ENCODE assay signal across 19 cellular contexts in genomic region chr5:52772668-52773067, GRCh38. TPM values are rescaled to one million over a fixed set of nuclear protein-coding genes. Genes with fewer than 3 reads are reported as not detected.
DNase-seq lines count a peak whose midpoint lies in the region; ATAC-seq and TF ChIP-seq lines count a peak whose summit lies in the region.
"Had no signal": no experiment of that assay in that cellular context is flagged by ENCODE, and none has a peak within 500 bp of the region (broad histone marks: within the 10 kb centered on the region; RNA-seq: fewer than 3 reads in every experiment).

No MANE protein-coding gene starts in this region.

- H3K27ac ChIP-seq in CD8-positive, alpha-beta T cell (ENCODE audit: low read depth, low read length) = no peak overlapping the region

- peaks cover 75% of the 10 kb centered on the region for H3K4me1 Mint-ChIP-seq in activated CD8-positive, alpha-beta memory T cell treated with anti-CD3 and anti-CD28 coated beads, Interleukin-2, amount 10 ng/mL, durations not matched to agents 7 days and 5 days
- peaks cover 64% of the 10 kb centered on the region for H3K4me1 Mint-ChIP-seq in CD8-positive, alpha-beta T cell (ENCODE audit: low read depth)
- H3K4me1 Mint-ChIP-seq in T-cell = peaks cover 51 to 66% (median 51%) of the 10 kb centered on the region in 3 donors

- H3K27ac Mint-ChIP-seq in activated CD8-positive, alpha-beta memory T cell treated with anti-CD3 and anti-CD28 coated beads, Interleukin-2, amount 10 ng/mL, durations not matched to agents 7 days and 5 days = peak overlapping the region; percentile 91
- peak overlapping the region; percentile 12 for H3K27ac Mint-ChIP-seq in CD8-positive, alpha-beta T cell
- H3K27ac Mint-ChIP-seq in T-cell = peak overlapping the region; percentile 73 to 81
- H3K27ac Mint-ChIP-seq: CD4-positive, CD25-positive, alpha-beta regulatory T cell had no signal

- peaks cover 3% of the 10 kb centered on the region for H3K27me3 Mint-ChIP-seq in activated CD8-positive, alpha-beta memory T cell treated with anti-CD3 and anti-CD28 coated beads, Interleukin-2, amount 10 ng/mL, durations not matched to agents 7 days and 5 days
- no peaks in the 10 kb centered on the region for H3K27me3 Mint-ChIP-seq in CD8-positive, alpha-beta T cell (ENCODE audit: low read depth)
- H3K27me3 Mint-ChIP-seq in T-cell = no peaks in the 10 kb centered on the region

- no peak overlapping the region for H3K4me3 Mint-ChIP-seq in activated CD8-positive, alpha-beta memory T cell treated with anti-CD3 and anti-CD28 coated beads, Interleukin-2, amount 10 ng/mL, durations not matched to agents 7 days and 5 days
- H3K4me3 Mint-ChIP-seq in CD8-positive, alpha-beta T cell = no peak overlapping the region
- peak overlapping the region in 1 of 3 donors; percentile 26 for H3K4me3 Mint-ChIP-seq in T-cell
- H3K4me3 Mint-ChIP-seq: CD4-positive, CD25-positive, alpha-beta regulatory T cell had no signal

- DNase-seq in activated CD8-positive, alpha-beta memory T cell treated with anti-CD3 and anti-CD28 coated beads, Interleukin-2, amount 10 ng/mL, durations not matched to agents 7 days and 5 days = no peak
- DNase-seq in activated CD8-positive, alpha-beta memory T cell treated with anti-CD3 and anti-CD28 coated beads, Interleukin-2, amount 50 U/mL, for 48 hours = no peak
- DNase-seq in CD8-positive, alpha-beta T cell = no peak
- DNase-seq in T-cell (no peak), left lobe of liver (ENCODE audit: low spot score) (no peak)
- DNase-seq in activated CD4-positive, CD25-positive, alpha-beta regulatory T cell treated with anti-CD3 and anti-CD28 coated beads, Interleukin-2, amount 50 U/mL, for 72 hours = no peak
- DNase-seq: BE2C; CD4-positive, CD25-positive, alpha-beta regulatory T cell; DMS153; GF-D8; NCI-H1105 treated with DMSO at 0.1 percent for 48 hours; NCI-H1694; NCI-H2081 treated with DMSO at 0.1 percent for 48 hours; NCI-H748 treated with DMSO at 0.1 percent for 48 hours; NK-92 treated with Interleukin-12 subunit alpha and Interleukin-12 subunit beta, amount 100 ng/mL, for 24 hours; Right ventricle myocardium superior had no signal

- peaks cover 17% of the 10 kb centered on the region for H3K36me3 Mint-ChIP-seq in activated CD8-positive, alpha-beta memory T cell treated with anti-CD3 and anti-CD28 coated beads, Interleukin-2, amount 10 ng/mL, durations not matched to agents 7 days and 5 days
- H3K36me3 Mint-ChIP-seq in CD8-positive, alpha-beta T cell = no peaks in the 10 kb centered on the region
- H3K36me3 Mint-ChIP-seq in T-cell = no peaks in the 10 kb centered on the region
- H3K36me3 Mint-ChIP-seq: CD4-positive, CD25-positive, alpha-beta regulatory T cell had no signal

- H3K9me3 Mint-ChIP-seq in activated CD8-positive, alpha-beta memory T cell treated with anti-CD3 and anti-CD28 coated beads, Interleukin-2, amount 10 ng/mL, durations not matched to agents 7 days and 5 days (ENCODE audit: low read depth) = peaks cover 3% of the 10 kb centered on the region
- peaks cover 2% of the 10 kb centered on the region for H3K9me3 Mint-ChIP-seq in CD8-positive, alpha-beta T cell
- peaks cover 0 to 4% (median 0%) of the 10 kb centered on the region in 3 donors for H3K9me3 Mint-ChIP-seq in T-cell

- CTCF ChIA-PET in activated CD8-positive, alpha-beta memory T cell treated with anti-CD3 and anti-CD28 coated beads, Interleukin-2, amount 10 ng/mL, durations not matched to agents 7 days and 5 days (lab: Charles Lee) = interaction anchor here (1.0 to 4.6 kb wide), 6 partner anchors 15 to 79 kb away, joined by 3 to 14 read pairs (median 6); partner anchors contain the start of genes ITGA1 and PELO
- CTCF ChIA-PET in CD8-positive, alpha-beta T cell (lab: Charles Lee) = interaction anchor here (6.2 kb wide), 1 partner anchor 15 kb away, joined by 26 read pairs; the partner anchor contains the start of genes ITGA1 and PELO
- CTCF ChIA-PET in T-cell (lab: Charles Lee) = no interaction called here

- POLR2A ChIA-PET in CD8-positive, alpha-beta T cell (lab: Charles Lee) = interaction anchor here (0.6 to 2.2 kb wide), 4 partner anchors 20 to 77 kb away, joined by 3 to 12 read pairs (median 4); no protein-coding TSS in a partner anchor
- POLR2A ChIA-PET in T-cell (lab: Charles Lee) = interaction anchor here in 1 of 2 donors (0.7 kb wide), 1 partner anchor 80 kb away, joined by 4 read pairs; no protein-coding TSS in a partner anchor

- peaks cover 31% of the 10 kb centered on the region for H3K4me1 ChIP-seq in CD8-positive, alpha-beta T cell (ENCODE audit: insufficient read depth, low read length)
- H3K4me1 ChIP-seq: BE2C had no signal

- H3K36me3 ChIP-seq in CD8-positive, alpha-beta T cell (ENCODE audit: insufficient read depth, low read length) = no peaks in the 10 kb centered on the region
- H3K36me3 ChIP-seq: BE2C had no signal

- ATAC-seq in activated CD8-positive, alpha-beta memory T cell treated with anti-CD3 and anti-CD28 coated beads, Interleukin-2, amount 10 ng/mL, durations not matched to agents 7 days and 5 days = no peak
- no peak for ATAC-seq in CD8-positive, alpha-beta T cell
- ATAC-seq in T-cell (replicated peaks in 1 of 4) (no peak), left lobe of liver (peak; percentile 56), GM19463 (IDR thresholded peaks at IDR 0.05; ENCODE audit: unreplicated experiment) (no peak), GM18873 (IDR thresholded peaks at IDR 0.05; ENCODE audit: low FRiP score, unreplicated experiment) (no peak)

- no peaks in the 10 kb centered on the region for H3K27me3 ChIP-seq in CD8-positive, alpha-beta T cell (ENCODE audit: insufficient read depth, low read length)
- H3K27me3 ChIP-seq: BE2C had no signal

- H3K4me3 ChIP-seq in CD8-positive, alpha-beta T cell (ENCODE audit: low read depth, low read length) = no peak overlapping the region

- TF ChIP-seq CTCF in CD8-positive, alpha-beta T cell (IDR thresholded peaks at IDR 0.05) = no peak

- H3K9me3 ChIP-seq in CD8-positive, alpha-beta T cell (ENCODE audit: low read length) = no peaks in the 10 kb centered on the region
- H3K9me3 ChIP-seq: BE2C had no signal

- intact Hi-C loops in CD8-positive, alpha-beta T cell (cut with DNase I, micrococcal nuclease) = loop anchor here in 1 of 2 experiments (2.0 to 5.0 kb wide), 2 partner anchors 14 to 45 kb away; partner anchors contain the start of genes ITGA1 and PELO

RNA-seq across cellular contexts. Expression of gene ITGA1, which starts 15.0 kb away (rescaled TPM):
- 10 to 100 TPM; 37.0 to 66.8 TPM for total RNA-seq in activated CD8-positive, alpha-beta memory T cell treated with anti-CD3 and anti-CD28 coated beads, Interleukin-2, amount 10 ng/mL, durations not matched to agents 7 days and 5 days
- total RNA-seq in CD8-positive, alpha-beta T cell = 1 to 10 TPM; 4.6 to 7.3 TPM
- total RNA-seq in T-cell (10 to 100 TPM in 1 of 5 donors, 1 to 10 TPM in 4; 2.9 to 13.0 (median 6.8) TPM), left lobe of liver (69.5 TPM)
- total RNA-seq: OCI-LY7 had no signal

RNA-seq across cellular contexts. Expression of gene PELO, which starts 15.0 kb away (rescaled TPM):
- 10 to 100 TPM; 41.8 to 63.4 TPM for total RNA-seq in activated CD8-positive, alpha-beta memory T cell treated with anti-CD3 and anti-CD28 coated beads, Interleukin-2, amount 10 ng/mL, durations not matched to agents 7 days and 5 days
- total RNA-seq in CD8-positive, alpha-beta T cell = 10 to 100 TPM; 13.4 to 13.7 TPM
- total RNA-seq in T-cell (10 to 100 TPM in 3 of 5 donors, 1 to 10 TPM in 2; 7.3 to 18.2 (median 13.8) TPM), left lobe of liver (21.0 TPM)

Comparison
In these comparisons a context has a peak if more than half of its experiments do, and no peak if none do; other contexts are left out.
1. H3K27ac Mint-ChIP-seq: peak in every context shown above with its lines; median percentile 91 in activated CD8-positive, alpha-beta memory T cell treated with anti-CD3 and anti-CD28 coated beads, Interleukin-2, amount 10 ng/mL, durations not matched to agents 7 days and 5 days; 77 in T-cell; 12 in CD8-positive, alpha-beta T cell.
2. CTCF ChIA-PET loops: an anchor here in activated CD8-positive, alpha-beta memory T cell treated with anti-CD3 and anti-CD28 coated beads, Interleukin-2, amount 10 ng/mL, durations not matched to agents 7 days and 5 days (1.0 to 4.6 kb wide) and CD8-positive, alpha-beta T cell (6.2 kb wide); none called in T-cell.